Comparison of ENCODE assay signal across 23 cellular contexts in genomic region chr16:88600539-88600896, GRCh38. TPM values are rescaled to one million over a fixed set of nuclear protein-coding genes. Genes with fewer than 3 reads are reported as not detected.
DNase-seq lines count a peak whose midpoint lies in the region; ATAC-seq and TF ChIP-seq lines count a peak whose summit lies in the region.
"Had no signal": no experiment of that assay in that cellular context is flagged by ENCODE, and none has a peak within 500 bp of the region (broad histone marks: within the 10 kb centered on the region; RNA-seq: fewer than 3 reads in every experiment).

No MANE protein-coding gene starts in this region.

- H3F3A ChIP-seq in GM23338 (replicated peaks; ENCODE audit: low read depth) = peaks cover 7% of the 10 kb centered on the region; the same call in 1 of the 2 replicates

- intact Hi-C loops in esophagus muscularis mucosa (cut with DNase I) = no loop called here
- intact Hi-C loops in spleen (cut with DNase I; ENCODE audit: low total_unique reads) = no loop called here

- H3K9me3 ChIP-seq in BLaER1 (no peaks in the 10 kb centered on the region), esophagus muscularis mucosa (no peaks in the 10 kb centered on the region), spleen (no peaks in the 10 kb centered on the region)
- H3K9me3 ChIP-seq: BE2C, colonic mucosa, suprapubic skin had no signal

- peak overlapping the region; percentile 79 for H3K27ac ChIP-seq in BLaER1
- no peak overlapping the region for H3K27ac ChIP-seq in GM23338 (ENCODE audit: low read depth)
- H3K27ac ChIP-seq in esophagus muscularis mucosa (replicated peaks in 1 of 4) = peak overlapping the region in 3 of 4 donors; percentile 62 to 73 (median 68)
- peak overlapping the region in 6 of 8 donors; percentile 39 to 92 (median 84) for H3K27ac ChIP-seq in spleen
- H3K27ac ChIP-seq: colonic mucosa had no signal

- peak overlapping the region; percentile 86 for H3K4me2 ChIP-seq in BLaER1
- no peak overlapping the region for H3K4me2 ChIP-seq in GM23338

- TF ChIP-seq POLR2A in esophagus muscularis mucosa (IDR thresholded peaks at IDR 0.05; ENCODE audit: low read depth) = no peak
- TF ChIP-seq POLR2A in spleen (IDR thresholded peaks at IDR 0.05) = no peak

- WGBS in esophagus muscularis mucosa = 95% methylated on average over 6 of the region's 6 CpGs
- 77 to 95% (median 84%) methylated on average over 6 of the region's 6 CpGs for WGBS in spleen, 5 donors

- TF ChIP-seq CTCF in GM23338 (conservative IDR thresholded peaks at IDR 0.05; ENCODE audit: low read depth in 2 of 2) = no peak
- TF ChIP-seq CTCF in esophagus muscularis mucosa (IDR thresholded peaks at IDR 0.05) = no peak
- TF ChIP-seq CTCF in spleen (IDR thresholded peaks at IDR 0.05 in 8 of 11, conservative IDR thresholded peaks at IDR 0.05 in 3 of 11) = no peak

- H3K4me3 Mint-ChIP-seq in GM23338 = peak overlapping the region; percentile 6; the same call in 2 of the 3 replicates
- H3K4me3 Mint-ChIP-seq: activated CD4-positive, alpha-beta T cell treated with anti-CD3 and anti-CD28 coated beads for 36 hours; naive thymus-derived CD8-positive, alpha-beta T cell; stimulated activated naive B cell treated with anti-CD40 and anti-IgM and Interleukin-4, amounts not matched to agents 10 μg/mL and 1 μg/mL and 100 μg/mL, for 72 hours had no signal

- H3K9me2 ChIP-seq in GM23338 (ENCODE audit: insufficient read depth) = no peaks in the 10 kb centered on the region

- H3K79me2 ChIP-seq in GM23338 (replicated peaks; ENCODE audit: insufficient read depth) = peaks cover 15% of the 10 kb centered on the region; the same call in 1 of the 2 replicates

- ATAC-seq in GM23338 (no peak), GM21529 (IDR thresholded peaks at IDR 0.05; ENCODE audit: unreplicated experiment) (no peak), GM19463 (IDR thresholded peaks at IDR 0.05; ENCODE audit: unreplicated experiment) (no peak), HG03139 (IDR thresholded peaks at IDR 0.05; ENCODE audit: unreplicated experiment) (no peak)
- ATAC-seq: activated CD4-positive, alpha-beta T cell treated with anti-CD3 and anti-CD28 coated beads for 36 hours; activated naive CD4-positive, alpha-beta T cell treated with anti-CD3 and anti-CD28 coated beads, Interleukin-2, amount 50 U/mL, for 72 hours; naive thymus-derived CD8-positive, alpha-beta T cell; Panc1 had no signal

- no peak overlapping the region for H2AFZ ChIP-seq in GM23338

- no peak overlapping the region for H3K27ac Mint-ChIP-seq in GM23338
- H3K27ac Mint-ChIP-seq: activated CD4-positive, alpha-beta T cell treated with anti-CD3 and anti-CD28 coated beads for 36 hours; stimulated activated naive B cell treated with anti-CD40 and anti-IgM and Interleukin-4, amounts not matched to agents 10 μg/mL and 1 μg/mL and 100 μg/mL, for 72 hours had no signal

- no peaks in the 10 kb centered on the region for H3K9me3 Mint-ChIP-seq in GM23338
- H3K9me3 Mint-ChIP-seq: activated naive CD4-positive, alpha-beta T cell treated with anti-CD3 and anti-CD28 coated beads, Interleukin-2, amount 50 U/mL, for 72 hours; naive thymus-derived CD8-positive, alpha-beta T cell; stimulated activated naive B cell treated with anti-CD40 and anti-IgM and Interleukin-4, amounts not matched to agents 10 μg/mL and 1 μg/mL and 100 μg/mL, for 72 hours had no signal

- peaks cover 51% of the 10 kb centered on the region for H3K36me3 Mint-ChIP-seq in GM23338 (ENCODE audit: low read depth)

- H3K9ac ChIP-seq in BLaER1 = peak overlapping the region; percentile 65; the same call in 1 of the 2 replicates

- H3K4me3 ChIP-seq in BLaER1 = peak overlapping the region; percentile 20; the same call in 1 of the 2 replicates
- no peak overlapping the region for H3K4me3 ChIP-seq in GM23338
- no peak overlapping the region for H3K4me3 ChIP-seq in esophagus muscularis mucosa
- no peak overlapping the region for H3K4me3 ChIP-seq in spleen
- H3K4me3 ChIP-seq: colonic mucosa, skin epidermis, suprapubic skin had no signal

- peaks cover 5% of the 10 kb centered on the region for H3K27me3 Mint-ChIP-seq in GM23338 (ENCODE audit: insufficient read depth, low read depth, poor library complexity)
- H3K27me3 Mint-ChIP-seq: activated CD4-positive, alpha-beta T cell treated with anti-CD3 and anti-CD28 coated beads for 36 hours; naive thymus-derived CD8-positive, alpha-beta T cell; stimulated activated naive B cell treated with anti-CD40 and anti-IgM and Interleukin-4, amounts not matched to agents 10 μg/mL and 1 μg/mL and 100 μg/mL, for 72 hours had no signal

- DNase-seq in GM23338 (ENCODE audit: low spot score) (no peak), esophagus muscularis mucosa (ENCODE audit: extremely low spot score) (no peak), spleen (no peak)
- DNase-seq: activated CD4-positive, alpha-beta T cell treated with anti-CD3 and anti-CD28 coated beads for 36 hours; anterior cingulate cortex; BE2C; colonic mucosa; effector memory CD4-positive, alpha-beta T cell; kidney; naive thymus-derived CD8-positive, alpha-beta T cell; NCI-H748 treated with DMSO at 0.1 percent for 48 hours; SHP77 treated with DMSO at 0.1 percent for 48 hours; stimulated activated naive B cell treated with anti-CD40 and anti-IgM and Interleukin-4, amounts not matched to agents 10 μg/mL and 1 μg/mL and 100 μg/mL, for 72 hours had no signal

- TF ChIP-seq EP300 in esophagus muscularis mucosa (IDR thresholded peaks at IDR 0.05) = no peak

- H4K20me1 ChIP-seq in BLaER1 (peaks cover 58% of the 10 kb centered on the region), GM23338 (replicated peaks; ENCODE audit: insufficient read depth) (peaks cover 16% of the 10 kb centered on the region; the same call in 1 of the 2 replicates)

- H3K27me3 ChIP-seq in BLaER1 (no peaks in the 10 kb centered on the region), GM23338 (ENCODE audit: insufficient read depth) (no peaks in the 10 kb centered on the region), esophagus muscularis mucosa (no peaks in the 10 kb centered on the region), spleen (replicated peaks in 1 of 7) (no peaks in the 10 kb centered on the region)
- H3K27me3 ChIP-seq: BE2C, colonic mucosa, suprapubic skin had no signal

- H3K4me1 ChIP-seq in BLaER1 (peaks cover 76% of the 10 kb centered on the region), GM23338 (ENCODE audit: insufficient read depth) (no peaks in the 10 kb centered on the region), esophagus muscularis mucosa (peaks cover 21 to 32% (median 26%) of the 10 kb centered on the region in 4 donors), spleen (peaks cover 0 to 80% (median 54%) of the 10 kb centered on the region in 6 donors)
- H3K4me1 ChIP-seq: BE2C, colonic mucosa had no signal

- H3K4me1 Mint-ChIP-seq in GM23338 = peaks cover 25% of the 10 kb centered on the region

- peaks cover 64% of the 10 kb centered on the region for H3K36me3 ChIP-seq in BLaER1
- H3K36me3 ChIP-seq in GM23338 (ENCODE audit: insufficient read depth) = peaks cover 30% of the 10 kb centered on the region
- H3K36me3 ChIP-seq in esophagus muscularis mucosa = peaks cover 30 to 77% (median 67%) of the 10 kb centered on the region in 4 donors
- peaks cover 5 to 89% (median 61%) of the 10 kb centered on the region in 6 donors for H3K36me3 ChIP-seq in spleen

TF ChIP-seq in GM23338, 12 proteins besides CTCF, POLR2A, EP300 and RAD21 (continues in another document):
- TF ChIP-seq EZH2phosphoT487 (IDR thresholded peaks at IDR 0.05; ENCODE audit: unreplicated experiment) (no peak), ETS1 (IDR thresholded peaks at IDR 0.05) (no peak)

RNA-seq across cellular contexts. Expression of gene ZC3H18, which starts 30.3 kb away (rescaled TPM):
- 25.2 and 30.0 TPM in 2 replicates for total RNA-seq in GM23338 (2014; rRNA removed; shearing (Covaris generic))
- polyA plus RNA-seq in GM23338 (2016; fragmentation: Nextera tagmentation; extraction: Ambion mirVana) = 40.1 and 40.7 TPM in 2 replicates
- total RNA-seq in esophagus muscularis mucosa = 10 to 100 TPM; 15.9 to 29.1 (median 26.6) TPM
- total RNA-seq in spleen = 10 to 100 TPM; 24.1 to 65.2 (median 53.6) TPM
- 10 to 100 TPM; 18.0 to 29.3 (median 18.3) TPM for polyA plus RNA-seq in spleen

RNA-seq across cellular contexts. Expression of gene IL17C, which starts 37.9 kb away (rescaled TPM):
- 2.7 and 5.1 TPM in 2 replicates for total RNA-seq in GM23338 (2014; rRNA removed; shearing (Covaris generic))
- polyA plus RNA-seq in GM23338 (2016; fragmentation: Nextera tagmentation; extraction: Ambion mirVana) (2.3 and 3.9 TPM in 2 replicates), spleen (under 1 TPM; 0.39 to 0.64 (median 0.47) TPM)
- total RNA-seq in esophagus muscularis mucosa (not detected), spleen (1 to 10 TPM in 1 of 7 donors, under 1 TPM in 1, not detected in 5; 0.82 to 1.2 TPM)
- total RNA-seq: activated CD8-positive, alpha-beta memory T cell treated with anti-CD3 and anti-CD28 coated beads for 36 hours; activated naive CD4-positive, alpha-beta T cell treated with anti-CD3 and anti-CD28 coated beads, Interleukin-2, amount 50 U/mL, for 72 hours; colonic mucosa; kidney; lung microvascular endothelial cell; suprapubic skin had no signal

RNA-seq across cellular contexts. Expression of gene CYBA, which starts 50.3 kb away (rescaled TPM):
- total RNA-seq in GM23338 (2014; rRNA removed; shearing (Covaris generic)) = 228 and 275 TPM in 2 replicates
- polyA plus RNA-seq in GM23338 (2016; fragmentation: Nextera tagmentation; extraction: Ambion mirVana) = 281 and 285 TPM in 2 replicates
- 100 to 1,000 TPM in 2 of 4 donors, 10 to 100 TPM in 2; 46.5 to 156 (median 99.2) TPM for total RNA-seq in esophagus muscularis mucosa
- total RNA-seq in spleen = 100 to 1,000 TPM; 557 to 820 (median 628) TPM
- polyA plus RNA-seq in spleen = 100 to 1,000 TPM; 649 to 925 (median 917) TPM
